ENCODE assay signal across 8 cellular contexts in the genomic region with DNA sequence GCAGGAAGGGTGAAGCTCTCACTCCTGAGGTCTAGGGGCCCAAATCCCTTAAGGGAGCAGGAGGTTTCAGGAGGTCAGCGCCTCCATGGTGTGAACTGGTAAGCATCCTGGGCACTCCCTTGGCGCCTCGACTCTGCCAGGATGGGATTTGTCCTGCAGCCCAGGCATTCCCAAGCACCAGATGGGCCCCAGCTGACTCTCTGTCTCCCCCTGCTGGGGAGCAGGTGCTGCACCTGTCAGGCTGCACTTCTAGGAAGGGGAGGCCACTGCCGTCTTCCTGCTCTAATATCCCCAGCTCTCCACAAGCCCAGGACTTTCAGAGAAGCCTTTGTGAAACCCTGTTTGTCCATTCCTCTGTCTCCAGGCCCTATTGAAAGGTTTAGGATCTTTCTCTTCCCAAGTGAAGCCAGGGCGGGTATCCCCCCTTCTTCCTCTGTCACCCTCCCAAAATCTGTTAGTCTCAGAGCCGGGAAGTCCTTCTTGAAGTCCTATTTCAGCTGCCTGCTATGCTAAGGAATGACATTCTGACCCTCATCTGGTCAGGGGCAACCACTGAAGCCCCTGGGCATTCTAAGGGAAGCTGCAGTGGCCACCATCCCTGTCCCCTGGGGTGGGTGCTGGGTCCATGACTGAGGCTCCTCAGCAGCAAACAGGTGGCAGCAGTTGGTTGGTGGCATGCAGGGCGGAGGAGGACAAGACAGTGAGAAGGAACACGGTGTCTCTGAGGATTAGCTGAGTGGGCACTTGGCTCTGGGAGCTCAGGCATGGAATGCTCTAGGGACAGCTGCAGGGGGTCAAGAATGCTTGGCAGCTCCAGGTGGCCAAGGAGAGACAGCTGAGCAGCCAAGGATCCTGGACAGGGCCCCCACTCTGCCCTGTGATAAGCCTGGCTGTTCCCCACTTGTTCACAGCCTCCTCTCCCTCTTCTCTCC. TPM values are rescaled to one million over a fixed set of nuclear protein-coding genes. Genes with fewer than 3 reads are reported as not detected.
DNase-seq lines count a peak whose midpoint lies in the region; ATAC-seq and TF ChIP-seq lines count a peak whose summit lies in the region.

No MANE protein-coding gene starts in this region.

- no peaks in the 10 kb centered on the region for H3K27me3 Mint-ChIP-seq in CD8-positive, alpha-beta T cell (ENCODE audit: low read depth)

- H3K4me1 Mint-ChIP-seq in CD8-positive, alpha-beta T cell (ENCODE audit: low read depth): no peaks in the 10 kb centered on the region

- no peaks in the 10 kb centered on the region for H3K79me2 ChIP-seq in OCI-LY7 (ENCODE audit: insufficient read depth, low read depth, low read length)

- no peak for ATAC-seq in CD8-positive, alpha-beta T cell
- ATAC-seq in HG03095 (IDR thresholded peaks at IDR 0.05; ENCODE audit: unreplicated experiment) (no peak), HG03025 (IDR thresholded peaks at IDR 0.05; ENCODE audit: low FRiP score, unreplicated experiment) (no peak)

- no peak overlapping the region for H3K4me3 Mint-ChIP-seq in CD8-positive, alpha-beta T cell

- no peak overlapping the region for H2AFZ ChIP-seq in OCI-LY7 (ENCODE audit: low read length)

- POLR2A ChIA-PET in CD8-positive, alpha-beta T cell (lab: Charles Lee): no interaction called here
- POLR2A ChIA-PET in OCI-LY7 (lab: Charles Lee): no interaction called here

- no peaks in the 10 kb centered on the region for H3K9me3 Mint-ChIP-seq in CD8-positive, alpha-beta T cell

- TF ChIP-seq CTCF in CD8-positive, alpha-beta T cell (IDR thresholded peaks at IDR 0.05): peak; percentile 60
- TF ChIP-seq CTCF in OCI-LY7 (conservative IDR thresholded peaks at IDR 0.05; ENCODE audit: low read length): peak; percentile 80

- H4K20me1 ChIP-seq in OCI-LY7 (ENCODE audit: insufficient read depth, low read length): no peaks in the 10 kb centered on the region

- H3K27ac Mint-ChIP-seq in CD8-positive, alpha-beta T cell: no peak overlapping the region

- no peaks in the 10 kb centered on the region for H3K36me3 ChIP-seq in CD8-positive, alpha-beta T cell (ENCODE audit: insufficient read depth, low read length)
- no peaks in the 10 kb centered on the region for H3K36me3 ChIP-seq in HAP-1 (replicated peaks)
- H3K36me3 ChIP-seq in OCI-LY7 (ENCODE audit: insufficient read depth, low read length): no peaks in the 10 kb centered on the region

- CTCF ChIA-PET in CD8-positive, alpha-beta T cell (lab: Charles Lee): interaction anchor here (0.8 to 4.9 kb wide), 6 partner anchors 8 to 146 kb away, joined by 3 to 46 read pairs (median 4); partner anchors contain the start of gene PPFIA4
- CTCF ChIA-PET in OCI-LY7 (lab: Charles Lee; ENCODE audit: unreplicated experiment): interaction anchor here (1.1 kb wide), 1 partner anchor 35 kb away, joined by 4 read pairs; no protein-coding TSS in a partner anchor

- in situ Hi-C loops in HAP-1 (cut with MboI; ENCODE audit: low sequenced_read_pairs): no loop called here

- no peaks in the 10 kb centered on the region for H3K4me1 ChIP-seq in CD8-positive, alpha-beta T cell (ENCODE audit: insufficient read depth, low read length)
- H3K4me1 ChIP-seq in HAP-1 (no peaks in the 10 kb centered on the region), OCI-LY7 (ENCODE audit: insufficient read depth, low read length, poor library complexity, severe bottlenecking) (no peaks in the 10 kb centered on the region)

- H3K4me2 ChIP-seq in OCI-LY7 (ENCODE audit: low read length): no peak overlapping the region

- intact Hi-C loops in CD8-positive, alpha-beta T cell (cut with DNase I, micrococcal nuclease): loop anchor here in 1 of 2 experiments (2.0 kb wide), 1 partner anchor 134 kb away; no protein-coding TSS in a partner anchor
- intact Hi-C loops in OCI-LY7 (cut with micrococcal nuclease; ENCODE audit: unreplicated experiment) (loop anchor here (2.0 kb wide), 1 partner anchor 134 kb away; no protein-coding TSS in a partner anchor), head of caudate nucleus (cut with DNase I) (loop anchor here (5.0 kb wide), 1 partner anchor 45 kb away; no protein-coding TSS in a partner anchor)

- H3K27ac ChIP-seq in CD8-positive, alpha-beta T cell (ENCODE audit: low read depth, low read length): no peak overlapping the region
- H3K27ac ChIP-seq in OCI-LY7 (ENCODE audit: low read depth, low read length, poor library complexity, severe bottlenecking): no peak overlapping the region

- H3K27me3 ChIP-seq in CD8-positive, alpha-beta T cell (ENCODE audit: insufficient read depth, low read length): no peaks in the 10 kb centered on the region
- no peaks in the 10 kb centered on the region for H3K27me3 ChIP-seq in HAP-1 (ENCODE audit: low read depth)

- no peaks in the 10 kb centered on the region for H3K36me3 Mint-ChIP-seq in CD8-positive, alpha-beta T cell

- H3K9me2 ChIP-seq in OCI-LY7 (ENCODE audit: insufficient read depth, low read length): no peaks in the 10 kb centered on the region

- peak in 4 of 7 experiments; percentile 13 to 54 (median 35) for DNase-seq in CD8-positive, alpha-beta T cell
- peak; percentile 10 to 84 for DNase-seq in HAP-1 (ENCODE audit: low spot score in 2 of 2)
- DNase-seq in OCI-LY7 (ENCODE audit: low spot score): peak; percentile 59
- DNase-seq in activated naive CD4-positive, alpha-beta T cell treated with anti-CD3 and anti-CD28 coated beads, Interleukin-2, amount 50 U/mL, for 16 hours: peak; percentile 41
- peak; percentile 67 to 93 (median 82) for DNase-seq in head of caudate nucleus
- peak; percentile 49 for DNase-seq in retina

- no peak overlapping the region for H3K4me3 ChIP-seq in CD8-positive, alpha-beta T cell (ENCODE audit: low read depth, low read length)
- H3K4me3 ChIP-seq in HAP-1: no peak overlapping the region
- no peak overlapping the region for H3K4me3 ChIP-seq in OCI-LY7 (ENCODE audit: low read depth, low read length, poor library complexity, severe bottlenecking)

- no peaks in the 10 kb centered on the region for H3K9me3 ChIP-seq in CD8-positive, alpha-beta T cell (ENCODE audit: low read length)
- H3K9me3 ChIP-seq in HAP-1 (no peaks in the 10 kb centered on the region), OCI-LY7 (ENCODE audit: low read length) (no peaks in the 10 kb centered on the region)

- no TSS peak for BruUV-seq in OCI-LY7 (replicated peaks; lab: Mats Ljungman, UMichigan)

RNA-seq across cellular contexts. Expression of gene MYBPH, which starts 3.2 kb away (rescaled TPM):
- total RNA-seq in CD8-positive, alpha-beta T cell: not detected
- total RNA-seq in OCI-LY7 (2014; rRNA removed; shearing (Covaris generic)): not detected in 2 replicates
- total RNA-seq in OCI-LY7 (2022): not detected in 2 replicates

RNA-seq across cellular contexts. Expression of gene CHI3L1, which starts 14.1 kb away (rescaled TPM):
- not detected for total RNA-seq in CD8-positive, alpha-beta T cell
- not detected in 2 replicates for total RNA-seq in OCI-LY7 (2014; rRNA removed; shearing (Covaris generic))
- not detected in 2 replicates for total RNA-seq in OCI-LY7 (2022)

RNA-seq across cellular contexts. Expression of gene ADORA1, which starts 44.9 kb away (rescaled TPM):
- not detected for total RNA-seq in CD8-positive, alpha-beta T cell
- total RNA-seq in OCI-LY7 (2014; rRNA removed; shearing (Covaris generic)): not detected in 2 replicates
- total RNA-seq in OCI-LY7 (2022): not detected in 2 replicates

RNA-seq across cellular contexts. Expression of gene CHIT1, which starts 57.0 kb away (rescaled TPM):
- under 1 TPM; 0.39 to 0.60 TPM for total RNA-seq in CD8-positive, alpha-beta T cell
- total RNA-seq in OCI-LY7 (2014; rRNA removed; shearing (Covaris generic)): 1.9 TPM in 2 replicates
- 3.6 and 4.6 TPM in 2 replicates for total RNA-seq in OCI-LY7 (2022)
